1 cellular context compared by ENCODE assay signal in the genomic region with DNA sequence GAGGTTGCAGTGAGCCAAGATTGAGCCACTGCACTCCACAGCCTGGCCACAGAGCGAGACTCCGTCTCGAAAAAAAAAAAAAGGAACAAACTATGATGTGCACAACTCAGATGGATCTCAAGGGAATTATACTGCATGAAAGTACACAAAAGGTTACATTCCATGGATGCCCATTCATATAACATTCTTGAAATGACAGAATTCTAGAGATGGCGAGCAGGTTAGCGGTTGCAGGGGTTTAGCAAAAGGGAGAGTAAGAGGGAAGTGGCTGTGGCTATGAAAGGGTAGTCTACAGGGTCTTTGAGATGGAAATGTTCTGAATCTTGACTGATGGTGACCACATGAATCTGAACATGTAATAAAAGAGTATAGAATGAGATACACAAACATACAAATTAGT.
TF ChIP-seq lines count a peak whose summit lies in the region.

No MANE protein-coding gene starts in this region.

TF ChIP-seq in GM23338, 12 proteins besides CTCF, POLR2A, EP300 and RAD21 (continued from another document):
- TF ChIP-seq, protein P1, sequence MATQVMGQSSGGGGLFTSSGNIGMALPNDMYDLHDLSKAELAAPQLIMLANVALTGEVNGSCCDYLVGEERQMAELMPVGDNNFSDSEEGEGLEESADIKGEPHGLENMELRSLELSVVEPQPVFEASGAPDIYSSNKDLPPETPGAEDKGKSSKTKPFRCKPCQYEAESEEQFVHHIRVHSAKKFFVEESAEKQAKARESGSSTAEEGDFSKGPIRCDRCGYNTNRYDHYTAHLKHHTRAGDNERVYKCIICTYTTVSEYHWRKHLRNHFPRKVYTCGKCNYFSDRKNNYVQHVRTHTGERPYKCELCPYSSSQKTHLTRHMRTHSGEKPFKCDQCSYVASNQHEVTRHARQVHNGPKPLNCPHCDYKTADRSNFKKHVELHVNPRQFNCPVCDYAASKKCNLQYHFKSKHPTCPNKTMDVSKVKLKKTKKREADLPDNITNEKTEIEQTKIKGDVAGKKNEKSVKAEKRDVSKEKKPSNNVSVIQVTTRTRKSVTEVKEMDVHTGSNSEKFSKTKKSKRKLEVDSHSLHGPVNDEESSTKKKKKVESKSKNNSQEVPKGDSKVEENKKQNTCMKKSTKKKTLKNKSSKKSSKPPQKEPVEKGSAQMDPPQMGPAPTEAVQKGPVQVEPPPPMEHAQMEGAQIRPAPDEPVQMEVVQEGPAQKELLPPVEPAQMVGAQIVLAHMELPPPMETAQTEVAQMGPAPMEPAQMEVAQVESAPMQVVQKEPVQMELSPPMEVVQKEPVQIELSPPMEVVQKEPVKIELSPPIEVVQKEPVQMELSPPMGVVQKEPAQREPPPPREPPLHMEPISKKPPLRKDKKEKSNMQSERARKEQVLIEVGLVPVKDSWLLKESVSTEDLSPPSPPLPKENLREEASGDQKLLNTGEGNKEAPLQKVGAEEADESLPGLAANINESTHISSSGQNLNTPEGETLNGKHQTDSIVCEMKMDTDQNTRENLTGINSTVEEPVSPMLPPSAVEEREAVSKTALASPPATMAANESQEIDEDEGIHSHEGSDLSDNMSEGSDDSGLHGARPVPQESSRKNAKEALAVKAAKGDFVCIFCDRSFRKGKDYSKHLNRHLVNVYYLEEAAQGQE (IDR thresholded peaks at IDR 0.05; ENCODE audit: unreplicated experiment), result no peak
- TF ChIP-seq EZH2 (IDR thresholded peaks at IDR 0.05; ENCODE audit: low read depth, unreplicated experiment) (no peak), CREB1 (CRISPR knock-in tag; IDR thresholded peaks at IDR 0.05; ENCODE audit: low read depth) (no peak), ZNF114 (CRISPR knock-in tag; IDR thresholded peaks at IDR 0.05) (no peak), POLR2AphosphoS5 (IDR thresholded peaks at IDR 0.05; ENCODE audit: low read depth) (no peak), JUNB (IDR thresholded peaks at IDR 0.05; ENCODE audit: unreplicated experiment) (no peak)
- TF ChIP-seq, protein P2, sequence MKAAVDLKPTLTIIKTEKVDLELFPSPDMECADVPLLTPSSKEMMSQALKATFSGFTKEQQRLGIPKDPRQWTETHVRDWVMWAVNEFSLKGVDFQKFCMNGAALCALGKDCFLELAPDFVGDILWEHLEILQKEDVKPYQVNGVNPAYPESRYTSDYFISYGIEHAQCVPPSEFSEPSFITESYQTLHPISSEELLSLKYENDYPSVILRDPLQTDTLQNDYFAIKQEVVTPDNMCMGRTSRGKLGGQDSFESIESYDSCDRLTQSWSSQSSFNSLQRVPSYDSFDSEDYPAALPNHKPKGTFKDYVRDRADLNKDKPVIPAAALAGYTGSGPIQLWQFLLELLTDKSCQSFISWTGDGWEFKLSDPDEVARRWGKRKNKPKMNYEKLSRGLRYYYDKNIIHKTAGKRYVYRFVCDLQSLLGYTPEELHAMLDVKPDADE (IDR thresholded peaks at IDR 0.05), result no peak
- TF ChIP-seq, protein P3, sequence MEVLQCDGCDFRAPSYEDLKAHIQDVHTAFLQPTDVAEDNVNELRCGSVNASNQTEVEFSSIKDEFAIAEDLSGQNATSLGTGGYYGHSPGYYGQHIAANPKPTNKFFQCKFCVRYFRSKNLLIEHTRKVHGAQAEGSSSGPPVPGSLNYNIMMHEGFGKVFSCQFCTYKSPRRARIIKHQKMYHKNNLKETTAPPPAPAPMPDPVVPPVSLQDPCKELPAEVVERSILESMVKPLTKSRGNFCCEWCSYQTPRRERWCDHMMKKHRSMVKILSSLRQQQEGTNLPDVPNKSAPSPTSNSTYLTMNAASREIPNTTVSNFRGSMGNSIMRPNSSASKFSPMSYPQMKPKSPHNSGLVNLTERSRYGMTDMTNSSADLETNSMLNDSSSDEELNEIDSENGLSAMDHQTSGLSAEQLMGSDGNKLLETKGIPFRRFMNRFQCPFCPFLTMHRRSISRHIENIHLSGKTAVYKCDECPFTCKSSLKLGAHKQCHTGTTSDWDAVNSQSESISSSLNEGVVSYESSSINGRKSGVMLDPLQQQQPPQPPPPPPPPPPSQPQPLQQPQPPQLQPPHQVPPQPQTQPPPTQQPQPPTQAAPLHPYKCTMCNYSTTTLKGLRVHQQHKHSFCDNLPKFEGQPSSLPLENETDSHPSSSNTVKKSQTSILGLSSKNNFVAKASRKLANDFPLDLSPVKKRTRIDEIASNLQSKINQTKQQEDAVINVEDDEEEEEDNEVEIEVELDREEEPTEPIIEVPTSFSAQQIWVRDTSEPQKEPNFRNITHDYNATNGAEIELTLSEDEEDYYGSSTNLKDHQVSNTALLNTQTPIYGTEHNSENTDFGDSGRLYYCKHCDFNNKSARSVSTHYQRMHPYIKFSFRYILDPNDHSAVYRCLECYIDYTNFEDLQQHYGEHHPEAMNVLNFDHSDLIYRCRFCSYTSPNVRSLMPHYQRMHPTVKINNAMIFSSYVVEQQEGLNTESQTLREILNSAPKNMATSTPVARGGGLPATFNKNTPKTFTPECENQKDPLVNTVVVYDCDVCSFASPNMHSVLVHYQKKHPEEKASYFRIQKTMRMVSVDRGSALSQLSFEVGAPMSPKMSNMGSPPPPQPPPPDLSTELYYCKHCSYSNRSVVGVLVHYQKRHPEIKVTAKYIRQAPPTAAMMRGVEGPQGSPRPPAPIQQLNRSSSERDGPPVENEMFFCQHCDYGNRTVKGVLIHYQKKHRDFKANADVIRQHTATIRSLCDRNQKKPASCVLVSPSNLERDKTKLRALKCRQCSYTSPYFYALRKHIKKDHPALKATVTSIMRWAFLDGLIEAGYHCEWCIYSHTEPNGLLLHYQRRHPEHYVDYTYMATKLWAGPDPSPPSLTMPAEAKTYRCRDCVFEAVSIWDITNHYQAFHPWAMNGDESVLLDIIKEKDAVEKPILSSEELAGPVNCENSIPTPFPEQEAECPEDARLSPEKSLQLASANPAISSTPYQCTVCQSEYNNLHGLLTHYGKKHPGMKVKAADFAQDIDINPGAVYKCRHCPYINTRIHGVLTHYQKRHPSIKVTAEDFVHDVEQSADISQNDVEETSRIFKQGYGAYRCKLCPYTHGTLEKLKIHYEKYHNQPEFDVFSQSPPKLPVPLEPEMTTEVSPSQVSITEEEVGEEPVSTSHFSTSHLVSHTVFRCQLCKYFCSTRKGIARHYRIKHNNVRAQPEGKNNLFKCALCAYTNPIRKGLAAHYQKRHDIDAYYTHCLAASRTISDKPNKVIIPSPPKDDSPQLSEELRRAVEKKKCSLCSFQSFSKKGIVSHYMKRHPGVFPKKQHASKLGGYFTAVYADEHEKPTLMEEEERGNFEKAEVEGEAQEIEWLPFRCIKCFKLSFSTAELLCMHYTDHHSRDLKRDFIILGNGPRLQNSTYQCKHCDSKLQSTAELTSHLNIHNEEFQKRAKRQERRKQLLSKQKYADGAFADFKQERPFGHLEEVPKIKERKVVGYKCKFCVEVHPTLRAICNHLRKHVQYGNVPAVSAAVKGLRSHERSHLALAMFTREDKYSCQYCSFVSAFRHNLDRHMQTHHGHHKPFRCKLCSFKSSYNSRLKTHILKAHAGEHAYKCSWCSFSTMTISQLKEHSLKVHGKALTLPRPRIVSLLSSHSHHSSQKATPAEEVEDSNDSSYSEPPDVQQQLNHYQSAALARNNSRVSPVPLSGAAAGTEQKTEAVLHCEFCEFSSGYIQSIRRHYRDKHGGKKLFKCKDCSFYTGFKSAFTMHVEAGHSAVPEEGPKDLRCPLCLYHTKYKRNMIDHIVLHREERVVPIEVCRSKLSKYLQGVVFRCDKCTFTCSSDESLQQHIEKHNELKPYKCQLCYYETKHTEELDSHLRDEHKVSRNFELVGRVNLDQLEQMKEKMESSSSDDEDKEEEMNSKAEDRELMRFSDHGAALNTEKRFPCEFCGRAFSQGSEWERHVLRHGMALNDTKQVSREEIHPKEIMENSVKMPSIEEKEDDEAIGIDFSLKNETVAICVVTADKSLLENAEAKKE (CRISPR knock-in tag; IDR thresholded peaks at IDR 0.05), result no peak
